ENCODE assay signal across 33 cellular contexts in the genomic region with DNA sequence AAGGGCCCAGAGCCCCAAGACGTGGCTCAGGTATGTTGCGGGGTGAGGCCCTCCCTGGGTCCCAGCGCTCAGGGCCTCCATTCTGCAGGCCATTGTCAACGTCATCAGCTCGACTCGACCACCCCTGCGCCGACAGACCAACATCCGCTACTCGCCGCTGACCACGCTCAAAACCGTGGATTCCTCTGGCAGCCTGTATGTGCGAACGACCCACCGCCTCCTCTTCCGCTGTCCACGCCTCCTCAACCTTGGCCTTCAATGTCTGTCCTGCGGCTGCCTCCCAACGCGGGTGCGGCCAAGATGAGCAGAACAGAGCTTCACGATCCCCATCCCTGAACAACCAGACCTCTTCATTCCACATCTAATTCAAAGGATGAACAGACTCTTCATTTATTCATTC. TPM values are rescaled to one million over a fixed set of nuclear protein-coding genes. Genes with fewer than 3 reads are reported as not detected.
"Had no signal": no experiment of that assay in that cellular context is flagged by ENCODE, and none has a peak within 500 bp of the region (broad histone marks: within the 10 kb centered on the region; RNA-seq: fewer than 3 reads in every experiment).

No MANE protein-coding gene starts in this region.

- H3K9me3 Mint-ChIP-seq: activated B cell treated with CpG ODN at 0.5 μM for 24 hours; activated CD4-positive, alpha-beta T cell treated with anti-CD3 and anti-CD28 coated beads, Interleukin-2, amount 10 ng/mL, durations not matched to agents 24 days and 14 days; activated T-helper 2 cell treated with anti-CD3 and anti-CD28 coated beads, Interferon-gamma antibody, Interleukin-2, Interleukin-4, amounts not matched to agents 10 μg/mL and 5 μg/mL and 100 μg/mL, durations not matched to agents 14 hours and 24 hours and 36 hours; brain; central memory CD8-positive, alpha-beta T cell; T-cell had no signal

- H3K4me1 Mint-ChIP-seq: activated B cell treated with CpG ODN at 0.5 μM for 24 hours; activated CD4-positive, alpha-beta T cell treated with anti-CD3 and anti-CD28 coated beads, Interleukin-2, amount 10 ng/mL, durations not matched to agents 24 days and 14 days; brain; T-cell had no signal

- H3K27ac ChIP-seq: SK-N-MC had no signal

- ATAC-seq: Panc1, Right ventricle myocardium inferior, T-cell had no signal

- DNase-seq: activated B cell treated with CpG ODN at 0.5 μM for 24 hours; activated CD4-positive, alpha-beta T cell treated with anti-CD3 and anti-CD28 coated beads for 1 hour; activated CD4-positive, alpha-beta T cell treated with anti-CD3 and anti-CD28 coated beads, Interleukin-2, amount 10 ng/mL, durations not matched to agents 24 days and 14 days; activated CD4-positive, alpha-beta T cell treated with anti-CD3 and anti-CD28 coated beads, Interleukin-2, amount 50 U/mL, for 48 hours; activated CD8-positive, alpha-beta memory T cell treated with anti-CD3 and anti-CD28 coated beads for 24 hours; activated gamma-delta T cell treated with Interleukin-2 at 50 U/mL for 16 hours; activated naive CD4-positive, alpha-beta T cell treated with anti-CD3 and anti-CD28 coated beads, Interleukin-2, amount 50 U/mL, for 16 hours; activated T-cell treated with anti-CD3 and anti-CD28 coated beads for 4 hours; activated T-cell treated with anti-CD3 and anti-CD28 coated beads, Interleukin-2, amount 50 U/mL, for 48 hours; amygdala; Karpas-422; MM.1S; NCI-H1105; NCI-H1436; NCI-H1694 treated with DMSO at 0.1 percent for 48 hours; NCI-H2029 treated with DMSO at 0.1 percent for 48 hours; NCI-H345; NCI-H510A; NCI-H526 treated with DMSO at 0.1 percent for 48 hours; NCI-H82; NK-92 treated with Interleukin-12 subunit alpha and Interleukin-12 subunit beta, amount 100 ng/mL, for 24 hours; OCI-M1; RPMI8226; T-cell; T-helper 2 cell; T1000 had no signal

- H3K4me3 Mint-ChIP-seq: activated B cell treated with CpG ODN at 0.5 μM for 24 hours; activated CD4-positive, alpha-beta T cell treated with anti-CD3 and anti-CD28 coated beads, Interleukin-2, amount 10 ng/mL, durations not matched to agents 24 days and 14 days; brain; central memory CD8-positive, alpha-beta T cell; T-cell had no signal

- H3K36me3 Mint-ChIP-seq: brain, T-cell had no signal

- H3K4me3 ChIP-seq: SK-N-MC had no signal

- H3K27ac Mint-ChIP-seq: activated B cell treated with CpG ODN at 0.5 μM for 24 hours; activated CD4-positive, alpha-beta T cell treated with anti-CD3 and anti-CD28 coated beads, Interleukin-2, amount 10 ng/mL, durations not matched to agents 24 days and 14 days; activated T-helper 2 cell treated with anti-CD3 and anti-CD28 coated beads, Interferon-gamma antibody, Interleukin-2, Interleukin-4, amounts not matched to agents 10 μg/mL and 5 μg/mL and 100 μg/mL, durations not matched to agents 14 hours and 24 hours and 36 hours; T-cell had no signal

RNA-seq across cellular contexts. Expression of a gene that starts 8.2 kb away (rescaled TPM):
- total RNA-seq: activated B cell treated with CpG ODN at 0.5 μM for 24 hours; activated CD4-positive, alpha-beta T cell treated with anti-CD3 and anti-CD28 coated beads, Interleukin-2, amount 10 ng/mL, durations not matched to agents 24 days and 14 days; activated T-helper 2 cell treated with anti-CD3 and anti-CD28 coated beads, Interferon-gamma antibody, Interleukin-2, Interleukin-4, amounts not matched to agents 10 μg/mL and 5 μg/mL and 100 μg/mL, durations not matched to agents 14 hours and 24 hours and 36 hours; astrocyte; Right ventricle myocardium inferior; T-cell had no signal

RNA-seq across cellular contexts. Expression of a gene that starts 11.1 kb away (rescaled TPM):
- total RNA-seq: activated B cell treated with CpG ODN at 0.5 μM for 24 hours had no signal
